2 cellular contexts compared by ENCODE assay signal in genomic region chr16:66427036-66427446, GRCh38.
TF ChIP-seq lines count a peak whose summit lies in the region.

Gene BEAN1, plus strand, starts transcription at chr16:66427295. Its CDS starts 10,382 bp downstream, at chr16:66437677.

TF ChIP-seq in HCT116, 20 proteins besides CTCF, POLR2A, EP300 and RAD21:
- TF ChIP-seq ZFX (IDR thresholded peaks at IDR 0.05) (0 out of 2 replicates have a peak, but pooled peaks have one; percentile 7), ZNF274 (IDR thresholded peaks at IDR 0.05; ENCODE audit: low read depth, low read length) (no peak), MAX (IDR thresholded peaks at IDR 0.05) (peak; percentile 13; the same call in 1 of the 2 replicates)

TF ChIP-seq in HepG2, 621 proteins besides CTCF, POLR2A, EP300 and RAD21:
- TF ChIP-seq IRF2 (CRISPR knock-in tag; IDR thresholded peaks at IDR 0.05) = no peak
- TF ChIP-seq ZBTB21 (CRISPR knock-in tag; IDR thresholded peaks at IDR 0.05) = no peak
- TF ChIP-seq KDM2A (CRISPR knock-in tag; IDR thresholded peaks at IDR 0.05; ENCODE audit: borderline replicate concordance, low read depth) = no peak
- peak; percentile 44; the same call in 1 of the 2 replicates for TF ChIP-seq TFDP2 (CRISPR knock-in tag; IDR thresholded peaks at IDR 0.05)
- no peak for TF ChIP-seq TAF15 (IDR thresholded peaks at IDR 0.05; ENCODE audit: low read depth, low read length, poor library complexity, severe bottlenecking)
- TF ChIP-seq HBP1 (CRISPR knock-in tag; IDR thresholded peaks at IDR 0.05; ENCODE audit: low read depth) = no peak
- no peak for TF ChIP-seq ZNF691 (CRISPR knock-in tag; IDR thresholded peaks at IDR 0.05; ENCODE audit: borderline replicate concordance, low read depth)
- TF ChIP-seq GPBP1L1 (CRISPR knock-in tag; IDR thresholded peaks at IDR 0.05) = no peak
- no peak for TF ChIP-seq AHR (CRISPR knock-in tag; IDR thresholded peaks at IDR 0.05)
- TF ChIP-seq ZNF441 (CRISPR knock-in tag; IDR thresholded peaks at IDR 0.05; ENCODE audit: borderline replicate concordance) = no peak
- TF ChIP-seq ZNF589 (CRISPR knock-in tag; conservative IDR thresholded peaks at IDR 0.05) = no peak
- TF ChIP-seq ZNF670 (CRISPR knock-in tag; IDR thresholded peaks at IDR 0.05; ENCODE audit: borderline replicate concordance) = no peak
- no peak for TF ChIP-seq ZNF430 (CRISPR knock-in tag; IDR thresholded peaks at IDR 0.05)
- no peak for TF ChIP-seq ZNF34 (CRISPR knock-in tag; IDR thresholded peaks at IDR 0.05; ENCODE audit: borderline replicate concordance)
- TF ChIP-seq ZSCAN5A (CRISPR knock-in tag; IDR thresholded peaks at IDR 0.05; ENCODE audit: borderline replicate concordance) = no peak
- TF ChIP-seq ZNF777 (CRISPR knock-in tag; IDR thresholded peaks at IDR 0.05) = peak; percentile 55; the same call in 1 of the 2 replicates
- TF ChIP-seq ZNF256 (CRISPR knock-in tag; conservative IDR thresholded peaks at IDR 0.05) = no peak
- no peak for TF ChIP-seq HES4 (CRISPR knock-in tag; IDR thresholded peaks at IDR 0.05; ENCODE audit: borderline replicate concordance)
- TF ChIP-seq SYNCRIP (IDR thresholded peaks at IDR 0.05; ENCODE audit: insufficient read depth, low read depth, low read length) = no peak
- no peak for TF ChIP-seq PRDM10 (CRISPR knock-in tag; IDR thresholded peaks at IDR 0.05; ENCODE audit: low read depth)
- no peak for TF ChIP-seq U2AF2 (IDR thresholded peaks at IDR 0.05; ENCODE audit: low read depth, low read length)
- no peak for TF ChIP-seq ATRX (CRISPR knock-in tag; IDR thresholded peaks at IDR 0.05; ENCODE audit: borderline replicate concordance)
- peak; percentile 4 for TF ChIP-seq HNRNPLL (IDR thresholded peaks at IDR 0.05; ENCODE audit: low read depth, low read length, poor library complexity, severe bottlenecking)
- no peak for TF ChIP-seq E2F1 (CRISPR knock-in tag; IDR thresholded peaks at IDR 0.05)
- TF ChIP-seq ZFX (CRISPR knock-in tag; IDR thresholded peaks at IDR 0.05; ENCODE audit: low read depth) = peak; percentile 28; the same call in 1 of the 2 replicates
- no peak for TF ChIP-seq ERF (CRISPR knock-in tag; IDR thresholded peaks at IDR 0.05)
